ENCODE assay signal across 17 cellular contexts in the genomic region with DNA sequence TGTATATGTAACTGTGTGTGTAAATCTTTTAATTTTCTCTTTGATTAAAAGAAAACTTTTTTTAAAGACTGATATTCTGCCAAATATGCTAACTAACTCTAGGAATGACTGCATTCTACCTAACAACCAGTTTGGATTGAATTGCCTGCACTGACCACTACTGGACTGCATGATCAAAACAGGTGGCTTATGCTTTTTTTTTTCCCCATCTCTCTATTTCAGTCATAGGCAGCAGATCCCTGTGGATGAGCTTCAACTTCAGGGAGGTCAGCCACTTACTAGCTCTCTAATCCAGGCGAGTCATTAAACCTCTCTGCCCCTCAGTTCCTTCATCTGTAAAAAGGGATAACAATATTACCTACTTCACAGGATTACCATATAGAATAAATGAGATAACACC.
A peak's percentile ranks its signal among the peaks of the same experiment; 100 is the strongest.
DNase-seq lines count a peak whose midpoint lies in the region; ATAC-seq, FAIRE-seq and TF ChIP-seq lines count a peak whose summit lies in the region.
"Had no signal": no experiment of that assay in that cellular context is flagged by ENCODE, and none has a peak within 500 bp of the region (broad histone marks: within the 10 kb centered on the region; RNA-seq: fewer than 3 reads in every experiment).

No MANE protein-coding gene starts in this region.

- no peaks in the 10 kb centered on the region for H3K36me3 ChIP-seq in PC-3 (ENCODE audit: low read depth, low read length)
- H3K36me3 ChIP-seq: stomach had no signal

- H3F3A ChIP-seq in PC-3 (ENCODE audit: low read length, unreplicated experiment): no peaks in the 10 kb centered on the region

- no peaks in the 10 kb centered on the region for H3K4me1 Mint-ChIP-seq in T-helper 2 cell treated with Interferon-gamma antibody and Interleukin-4, amounts not matched to agents 5 μg/mL and 100 μg/mL, for 36 hours (ENCODE audit: low read depth)
- H3K4me1 Mint-ChIP-seq in activated T-helper 2 cell treated with anti-CD3 and anti-CD28 coated beads, Interferon-gamma antibody, Interleukin-2, Interleukin-4, amounts not matched to agents 10 μg/mL and 5 μg/mL and 100 μg/mL, durations not matched to agents 14 hours and 24 hours and 36 hours (ENCODE audit: low read depth): no peaks in the 10 kb centered on the region

- peak overlapping the region; percentile 86; the same call in 1 of the 2 replicates for H3K27ac ChIP-seq in PC-3 (ENCODE audit: low read length)
- H3K27ac ChIP-seq: PC-9, stomach had no signal

- CTCF ChIA-PET in PC-3 (lab: Charles Lee): interaction anchor here (0.6 to 3.3 kb wide), 4 partner anchors 25 to 198 kb away, joined by 3 to 28 read pairs (median 8); no protein-coding TSS in a partner anchor

- H3K27me3 ChIP-seq in PC-3 (ENCODE audit: low read length): no peaks in the 10 kb centered on the region
- H3K27me3 ChIP-seq: stomach had no signal

- H3K36me3 Mint-ChIP-seq in T-helper 2 cell treated with Interferon-gamma antibody and Interleukin-4, amounts not matched to agents 5 μg/mL and 100 μg/mL, for 36 hours (ENCODE audit: low read depth): no peaks in the 10 kb centered on the region
- no peaks in the 10 kb centered on the region for H3K36me3 Mint-ChIP-seq in activated T-helper 2 cell treated with anti-CD3 and anti-CD28 coated beads, Interferon-gamma antibody, Interleukin-2, Interleukin-4, amounts not matched to agents 10 μg/mL and 5 μg/mL and 100 μg/mL, durations not matched to agents 14 hours and 24 hours and 36 hours (ENCODE audit: low read depth)
- H3K36me3 Mint-ChIP-seq: naive B cell had no signal

- POLR2A ChIA-PET in PC-3 (lab: Charles Lee; ENCODE audit: unreplicated experiment): interaction anchor here (0.6 to 1.0 kb wide), 2 partner anchors 14 to 138 kb away, joined by 4 read pairs; no protein-coding TSS in a partner anchor

- intact Hi-C loops in PC-3 (cut with micrococcal nuclease): loop anchor here (1.0 to 2.0 kb wide), 3 partner anchors 26 to 73 kb away; no protein-coding TSS in a partner anchor
- intact Hi-C loops in activated T-helper 2 cell treated with anti-CD3 and anti-CD28 coated beads, Interferon-gamma antibody, Interleukin-2, Interleukin-4, amounts not matched to agents 10 μg/mL and 5 μg/mL and 100 μg/mL, durations not matched to agents 14 hours and 24 hours and 36 hours (cut with micrococcal nuclease): no loop called here

- ATAC-seq in PC-3: peak; percentile 12; the same call in 1 of the 2 replicates
- ATAC-seq: left ventricle myocardium superior had no signal

- no peaks in the 10 kb centered on the region for H3K9me2 ChIP-seq in PC-3 (replicated peaks; ENCODE audit: low read length)

- no peak overlapping the region for H3K27ac Mint-ChIP-seq in T-helper 2 cell treated with Interferon-gamma antibody and Interleukin-4, amounts not matched to agents 5 μg/mL and 100 μg/mL, for 36 hours
- H3K27ac Mint-ChIP-seq in activated T-helper 2 cell treated with anti-CD3 and anti-CD28 coated beads, Interferon-gamma antibody, Interleukin-2, Interleukin-4, amounts not matched to agents 10 μg/mL and 5 μg/mL and 100 μg/mL, durations not matched to agents 14 hours and 24 hours and 36 hours: no peak overlapping the region
- H3K27ac Mint-ChIP-seq: activated B cell treated with CpG ODN at 0.5 μM for 24 hours; activated naive CD4-positive, alpha-beta T cell treated with anti-CD3 and anti-CD28 coated beads for 36 hours; naive B cell had no signal

- TF ChIP-seq CTCF in PC-3 (conservative IDR thresholded peaks at IDR 0.05; ENCODE audit: low read depth, low read length): peak; percentile 50; the same call in 1 of the 2 replicates
- TF ChIP-seq CTCF in choroid plexus epithelial cell (conservative IDR thresholded peaks at IDR 0.05; ENCODE audit: low read depth, low read length): peak; percentile 18

- peak overlapping the region; percentile 68 for H3K4me2 ChIP-seq in PC-3 (ENCODE audit: low read length)
- H3K4me2 ChIP-seq: PC-9 had no signal

- H3K4me3 ChIP-seq in PC-3 (ENCODE audit: low read length) (no peak overlapping the region), choroid plexus epithelial cell (ENCODE audit: low read depth, low read length) (no peak overlapping the region)
- H3K4me3 ChIP-seq: PC-9, stomach had no signal

- no peaks in the 10 kb centered on the region for H4K20me1 ChIP-seq in PC-3 (ENCODE audit: low read length)

- BruUV-seq in PC-3 (replicated peaks; lab: Mats Ljungman, UMichigan): no TSS peak

- peaks cover 51% of the 10 kb centered on the region for H3K4me1 ChIP-seq in PC-3 (ENCODE audit: insufficient read depth, low read length)

- H3K9ac ChIP-seq in PC-3 (ENCODE audit: low read length): no peak overlapping the region

- in situ Hi-C loops in G401 (cut with HindIII; ENCODE audit: low sequenced_read_pairs): no loop called here

- H3K9me3 Mint-ChIP-seq in T-helper 2 cell treated with Interferon-gamma antibody and Interleukin-4, amounts not matched to agents 5 μg/mL and 100 μg/mL, for 36 hours: no peaks in the 10 kb centered on the region
- H3K9me3 Mint-ChIP-seq in activated T-helper 2 cell treated with anti-CD3 and anti-CD28 coated beads, Interferon-gamma antibody, Interleukin-2, Interleukin-4, amounts not matched to agents 10 μg/mL and 5 μg/mL and 100 μg/mL, durations not matched to agents 14 hours and 24 hours and 36 hours: no peaks in the 10 kb centered on the region
- H3K9me3 Mint-ChIP-seq: activated B cell treated with CpG ODN at 0.5 μM for 24 hours; activated naive CD4-positive, alpha-beta T cell treated with anti-CD3 and anti-CD28 coated beads for 36 hours; naive B cell had no signal

- DNase-seq in G401 (ENCODE audit: low spot score): peak; percentile 45
- DNase-seq in PC-3: peak; percentile 43
- DNase-seq in choroid plexus epithelial cell (ENCODE audit: low read depth): peak; percentile 25
- peak; percentile 64 for DNase-seq in myocyte (ENCODE audit: low read depth)
- DNase-seq in frontal cortex (ENCODE audit: low spot score in 2 of 2): no peak
- no peak for DNase-seq in T-helper 2 cell treated with Interferon-gamma antibody and Interleukin-4, amounts not matched to agents 5 μg/mL and 100 μg/mL, for 36 hours (ENCODE audit: low spot score)
- no peak for DNase-seq in activated gamma-delta T cell (lab: John Stamatoyannopoulos, UW)
- no peak for DNase-seq in activated T-helper 2 cell treated with anti-CD3 and anti-CD28 coated beads, Interferon-gamma antibody, Interleukin-2, Interleukin-4, amounts not matched to agents 10 μg/mL and 5 μg/mL and 100 μg/mL, durations not matched to agents 14 hours and 24 hours and 36 hours (ENCODE audit: low spot score)
- DNase-seq: activated B cell treated with CpG ODN at 0.5 μM for 24 hours; activated naive CD4-positive, alpha-beta T cell treated with anti-CD3 and anti-CD28 coated beads for 36 hours; DMS79; effector CD8-positive, alpha-beta T cell; left ventricle myocardium superior; naive B cell; NCI-H2081; PC-9; stomach had no signal

- H3K9me3 ChIP-seq in PC-3 (ENCODE audit: low read length): no peaks in the 10 kb centered on the region
- H3K9me3 ChIP-seq: stomach had no signal

- FAIRE-seq in frontal cortex (lab: Jason Lieb, UNC): no peak

- H3K4me3 Mint-ChIP-seq in T-helper 2 cell treated with Interferon-gamma antibody and Interleukin-4, amounts not matched to agents 5 μg/mL and 100 μg/mL, for 36 hours: no peak overlapping the region
- H3K4me3 Mint-ChIP-seq in activated T-helper 2 cell treated with anti-CD3 and anti-CD28 coated beads, Interferon-gamma antibody, Interleukin-2, Interleukin-4, amounts not matched to agents 10 μg/mL and 5 μg/mL and 100 μg/mL, durations not matched to agents 14 hours and 24 hours and 36 hours (ENCODE audit: low read depth): no peak overlapping the region
- H3K4me3 Mint-ChIP-seq: activated B cell treated with CpG ODN at 0.5 μM for 24 hours; activated naive CD4-positive, alpha-beta T cell treated with anti-CD3 and anti-CD28 coated beads for 36 hours; naive B cell had no signal

- peaks cover 16% of the 10 kb centered on the region for H3K27me3 Mint-ChIP-seq in T-helper 2 cell treated with Interferon-gamma antibody and Interleukin-4, amounts not matched to agents 5 μg/mL and 100 μg/mL, for 36 hours (ENCODE audit: low read depth)
- peaks cover 16% of the 10 kb centered on the region for H3K27me3 Mint-ChIP-seq in activated T-helper 2 cell treated with anti-CD3 and anti-CD28 coated beads, Interferon-gamma antibody, Interleukin-2, Interleukin-4, amounts not matched to agents 10 μg/mL and 5 μg/mL and 100 μg/mL, durations not matched to agents 14 hours and 24 hours and 36 hours (ENCODE audit: low read depth)
- H3K27me3 Mint-ChIP-seq: activated B cell treated with CpG ODN at 0.5 μM for 24 hours, naive B cell had no signal

- no peaks in the 10 kb centered on the region for H3K79me2 ChIP-seq in PC-3 (ENCODE audit: low read length)

- H2AFZ ChIP-seq in PC-3 (ENCODE audit: low read length): no peak overlapping the region
- H2AFZ ChIP-seq: PC-9 had no signal

Comparison
In these comparisons a context has a peak if more than half of its experiments do, and no peak if none do; other contexts are left out.
1. DNase-seq: peak in G401 (single experiment), PC-3 (single experiment), choroid plexus epithelial cell (single experiment) and myocyte (single experiment); none in frontal cortex (0 of 2), T-helper 2 cell treated with Interferon-gamma antibody and Interleukin-4, amounts not matched to agents 5 μg/mL and 100 μg/mL, for 36 hours (single experiment), activated gamma-delta T cell (single experiment) and activated T-helper 2 cell treated with anti-CD3 and anti-CD28 coated beads, Interferon-gamma antibody, Interleukin-2, Interleukin-4, amounts not matched to agents 10 μg/mL and 5 μg/mL and 100 μg/mL, durations not matched to agents 14 hours and 24 hours and 36 hours (single experiment).